In genomic region chr9:26271495-26272122, GRCh38 we compare ENCODE assay signal across 18 cellular contexts.
A peak's percentile ranks its signal among the peaks of the same experiment; 100 is the strongest.
DNase-seq lines count a peak whose midpoint lies in the region; ATAC-seq and TF ChIP-seq lines count a peak whose summit lies in the region.
"Had no signal": no experiment of that assay in that cellular context is flagged by ENCODE, and none has a peak within 500 bp of the region (broad histone marks: within the 10 kb centered on the region; RNA-seq: fewer than 3 reads in every experiment).

No MANE protein-coding gene starts in this region.

- POLR2A ChIA-PET in GM10248 (lab: Yijun Ruan, JAX), result no interaction called here

- TF ChIP-seq CTCF in GM10248 (IDR thresholded peaks at IDR 0.05; ENCODE audit: control extremely low read depth, extremely low read depth, low read depth, missing control alignments), result no peak

- no peak for ATAC-seq in GM19397 (IDR thresholded peaks at IDR 0.05; ENCODE audit: unreplicated experiment)
- no peak for ATAC-seq in GM21619 (IDR thresholded peaks at IDR 0.05; ENCODE audit: unreplicated experiment)
- no peak for ATAC-seq in HG03354 (IDR thresholded peaks at IDR 0.05; ENCODE audit: poor library complexity, severe bottlenecking, unreplicated experiment)
- ATAC-seq: Right ventricle myocardium inferior had no signal

- peak; percentile 7 for DNase-seq in NCI-H146 (lab: John Stamatoyannopoulos, UW)
- no peak for DNase-seq in NCI-H146 treated with DMSO at 0.1 percent for 48 hours (lab: John Stamatoyannopoulos, UW; ENCODE audit: unreplicated experiment)
- peak; percentile 25 for DNase-seq in RPMI8226
- peak; percentile 58 for DNase-seq in islet precursor cell
- DNase-seq in GM10248 (ENCODE audit: extremely low spot score), result no peak
- DNase-seq: 8988T, DMS 273 treated with DMSO at 0.1 percent for 48 hours, EL, HCEC 1CT, Karpas-422, MV-4-11, NCI-H187, NCI-H524, PC-9 had no signal

- CTCF ChIA-PET in GM10248 (lab: Yijun Ruan, JAX), result no interaction called here

Comparison
In these comparisons a context has a peak if more than half of its experiments do, and no peak if none do; other contexts are left out.
1. DNase-seq: peak in NCI-H146 (single experiment), RPMI8226 (single experiment) and islet precursor cell (single experiment); none in NCI-H146 treated with DMSO at 0.1 percent for 48 hours (single experiment) and GM10248 (single experiment).